In genomic region chr1:224399887-224400286, GRCh38 we compare ENCODE assay signal across 1 cellular context.
TF ChIP-seq lines count a peak whose summit lies in the region.

No MANE protein-coding gene starts in this region.

TF ChIP-seq in HEK293, 187 proteins besides CTCF, POLR2A, EP300 and RAD21 (continued from another document):
- TF ChIP-seq ZNF362 (tag by site-specific recombination; IDR thresholded peaks at IDR 0.05) (peak; percentile 30; the same call in 1 of the 2 replicates), ZBTB48 (tag by site-specific recombination; IDR thresholded peaks at IDR 0.05) (no peak), ZNF175 (tag by site-specific recombination; IDR thresholded peaks at IDR 0.05) (no peak)
